Comparison of ENCODE assay signal across 9 cellular contexts in genomic region chr1:167628754-167629515, GRCh38. TPM values are rescaled to one million over a fixed set of nuclear protein-coding genes. Genes with fewer than 3 reads are reported as not detected.
DNase-seq lines count a peak whose midpoint lies in the region; ATAC-seq, FAIRE-seq and TF ChIP-seq lines count a peak whose summit lies in the region.
"Had no signal": no experiment of that assay in that cellular context is flagged by ENCODE, and none has a peak within 500 bp of the region (broad histone marks: within the 10 kb centered on the region; RNA-seq: fewer than 3 reads in every experiment).

No MANE protein-coding gene starts in this region.

- CTCF ChIA-PET in Panc1 (lab: Charles Lee), result no interaction called here

- no TSS peak for BruUV-seq in Panc1 (replicated peaks; lab: Mats Ljungman, UMichigan)

- no peak for TF ChIP-seq POLR2A in GM12892 (IDR thresholded peaks at IDR 0.05; ENCODE audit: low read depth, low read length)
- TF ChIP-seq POLR2A in esophagus muscularis mucosa (IDR thresholded peaks at IDR 0.05; ENCODE audit: low read depth), result no peak

- no peaks in the 10 kb centered on the region for H3K27me3 Mint-ChIP-seq in stimulated activated memory B cell treated with anti-CD40 and anti-IgM and Interleukin-4, amounts not matched to agents 10 μg/mL and 1 μg/mL and 100 μg/mL, for 72 hours

- peak overlapping the region; percentile 92 for H3K27ac Mint-ChIP-seq in stimulated activated memory B cell treated with anti-CD40 and anti-IgM and Interleukin-4, amounts not matched to agents 10 μg/mL and 1 μg/mL and 100 μg/mL, for 72 hours

- H3K9me3 Mint-ChIP-seq in stimulated activated memory B cell treated with anti-CD40 and anti-IgM and Interleukin-4, amounts not matched to agents 10 μg/mL and 1 μg/mL and 100 μg/mL, for 72 hours, result no peaks in the 10 kb centered on the region

- H3K4me3 ChIP-seq in Panc1 (ENCODE audit: low read depth in 2 of 2, low read length in 2 of 2) (no peak overlapping the region), esophagus muscularis mucosa (no peak overlapping the region)

- no peak; the same call in 1 of the 2 replicates for ATAC-seq in Panc1
- no peak for ATAC-seq in stimulated activated memory B cell treated with anti-CD40 and anti-IgM and Interleukin-4, amounts not matched to agents 10 μg/mL and 1 μg/mL and 100 μg/mL, for 72 hours
- no peak for ATAC-seq in GM21360 (IDR thresholded peaks at IDR 0.05; ENCODE audit: unreplicated experiment)
- ATAC-seq in activated CD4-positive, CD25-positive, alpha-beta regulatory T cell treated with anti-CD3 and anti-CD28 coated beads, Interleukin-2, amount 50 U/mL, for 24 hours, result no peak
- no peak for ATAC-seq in GM19455 (IDR thresholded peaks at IDR 0.05; ENCODE audit: unreplicated experiment)

- H3K27me3 ChIP-seq in Panc1 (ENCODE audit: control insufficient read depth, insufficient read depth, low read length), result no peaks in the 10 kb centered on the region
- no peaks in the 10 kb centered on the region for H3K27me3 ChIP-seq in esophagus muscularis mucosa

- H3K27ac ChIP-seq in Panc1 (ENCODE audit: low read length) (peak overlapping the region; percentile 79), esophagus muscularis mucosa (replicated peaks in 1 of 4) (peak overlapping the region; percentile 76 to 85 (median 82))

- no peaks in the 10 kb centered on the region for H3K9me3 ChIP-seq in Panc1 (ENCODE audit: control insufficient read depth, insufficient read depth, low read depth, low read length)
- no peaks in the 10 kb centered on the region for H3K9me3 ChIP-seq in esophagus muscularis mucosa

- H3K4me1 Mint-ChIP-seq in stimulated activated memory B cell treated with anti-CD40 and anti-IgM and Interleukin-4, amounts not matched to agents 10 μg/mL and 1 μg/mL and 100 μg/mL, for 72 hours, result peaks cover 78% of the 10 kb centered on the region

- H3K4me3 Mint-ChIP-seq in stimulated activated memory B cell treated with anti-CD40 and anti-IgM and Interleukin-4, amounts not matched to agents 10 μg/mL and 1 μg/mL and 100 μg/mL, for 72 hours, result peak overlapping the region; percentile 88

- POLR2A ChIA-PET in Panc1 (lab: Charles Lee), result no interaction called here

- in situ Hi-C loops in Panc1 (cut with HindIII; ENCODE audit: low pct_unique_long_range_greater_than_20kb, low sequenced_read_pairs), result no loop called here

- intact Hi-C loops in Panc1 (cut with micrococcal nuclease; ENCODE audit: unreplicated experiment) (no loop called here), esophagus muscularis mucosa (cut with DNase I) (no loop called here)

- DNase-seq in GM12892 (ENCODE audit: insufficient read length) (no peak), Panc1 (ENCODE audit: low read depth, low spot score) (no peak), esophagus muscularis mucosa (ENCODE audit: extremely low spot score) (no peak)
- DNase-seq: IMR-90, occipital lobe had no signal

- no peak for TF ChIP-seq EP300 in esophagus muscularis mucosa (IDR thresholded peaks at IDR 0.05)

- no peaks in the 10 kb centered on the region for H3K36me3 ChIP-seq in Panc1 (ENCODE audit: control insufficient read depth, insufficient read depth, low read length)
- no peaks in the 10 kb centered on the region for H3K36me3 ChIP-seq in esophagus muscularis mucosa

- peak; percentile 85 for FAIRE-seq in GM12892 (lab: Jason Lieb, UNC)

- H3K4me1 ChIP-seq in Panc1 (ENCODE audit: control insufficient read depth, insufficient read depth, low read length), result peaks cover 29% of the 10 kb centered on the region
- H3K4me1 ChIP-seq in esophagus muscularis mucosa, result peaks cover 44 to 60% (median 53%) of the 10 kb centered on the region in 4 donors

- WGBS in esophagus muscularis mucosa, result 79% methylated on average over 12 of the region's 12 CpGs

- TF ChIP-seq CTCF in Panc1 (IDR thresholded peaks at IDR 0.05) (no peak), esophagus muscularis mucosa (IDR thresholded peaks at IDR 0.05) (no peak)

- H3K36me3 Mint-ChIP-seq in stimulated activated memory B cell treated with anti-CD40 and anti-IgM and Interleukin-4, amounts not matched to agents 10 μg/mL and 1 μg/mL and 100 μg/mL, for 72 hours, result peaks cover 10% of the 10 kb centered on the region

RNA-seq across cellular contexts. Expression of gene RCSD1, which starts 1.1 kb away (rescaled TPM):
- 68.5 TPM for polyA plus RNA-seq in GM12892 (2012; ENCODE audit: missing spikeins)
- total RNA-seq in Panc1 (2021; ENCODE audit: unreplicated experiment) (1.4 TPM), esophagus muscularis mucosa (10 to 100 TPM; 16.8 to 19.0 (median 18.5) TPM)
- polyA plus RNA-seq in Panc1 (2012; ENCODE audit: insufficient read length), result 1.3 TPM
- total RNA-seq: IMR-90 had no signal
